15 cellular contexts compared by ENCODE assay signal in the genomic region with DNA sequence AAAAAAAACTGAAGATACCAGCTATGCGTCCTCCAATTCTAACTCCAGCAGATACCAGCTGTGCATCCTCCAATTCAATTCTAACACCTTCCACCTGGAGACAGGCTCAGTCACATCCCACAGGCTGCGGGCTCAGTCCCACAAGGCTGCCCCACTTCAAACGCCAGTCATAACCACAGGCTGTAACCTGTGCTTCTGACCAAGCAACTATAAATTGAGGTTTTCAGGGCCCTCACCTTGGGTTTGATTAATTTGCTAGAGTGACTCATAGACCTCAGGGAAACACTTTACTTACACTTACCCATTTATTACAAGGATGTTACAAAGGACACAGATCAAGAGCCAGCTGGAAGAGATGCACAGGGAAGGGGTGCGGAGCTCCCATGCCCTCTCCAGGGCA.
"Had no signal": no experiment of that assay in that cellular context is flagged by ENCODE, and none has a peak within 500 bp of the region (broad histone marks: within the 10 kb centered on the region; RNA-seq: fewer than 3 reads in every experiment).

No MANE protein-coding gene starts in this region.

- ATAC-seq: left colon, lower lobe of right lung, sciatic nerve, T-helper 17 cell had no signal

- H3K27me3 ChIP-seq: ovary had no signal

- H3K36me3 ChIP-seq: adrenal gland, colonic mucosa, lower lobe of right lung, ovary, WERI-Rb-1 had no signal

- H3K4me3 ChIP-seq: adrenal gland, colonic mucosa, lower lobe of right lung, ovary had no signal

- H3K27ac ChIP-seq: adrenal gland, colonic mucosa, lower lobe of right lung, ovary, WERI-Rb-1 had no signal

- DNase-seq: activated CD4-positive, alpha-beta memory T cell treated with anti-CD3 and anti-CD28 coated beads for 36 hours; activated T-cell treated with anti-CD3 and anti-CD28 coated beads, Interleukin-2, amount 50 U/mL, for 24 hours; adrenal gland; caudate nucleus; colonic mucosa; foreskin fibroblast; left colon; lower lobe of right lung; midbrain; ovary; substantia nigra; T-helper 17 cell; trophoblast cell; WERI-Rb-1 had no signal

- H3K4me1 ChIP-seq: colonic mucosa had no signal

- H3K9me3 ChIP-seq: adrenal gland, colonic mucosa, lower lobe of right lung, ovary had no signal
